Comparison of ENCODE assay signal across 8 cellular contexts in the genomic region with DNA sequence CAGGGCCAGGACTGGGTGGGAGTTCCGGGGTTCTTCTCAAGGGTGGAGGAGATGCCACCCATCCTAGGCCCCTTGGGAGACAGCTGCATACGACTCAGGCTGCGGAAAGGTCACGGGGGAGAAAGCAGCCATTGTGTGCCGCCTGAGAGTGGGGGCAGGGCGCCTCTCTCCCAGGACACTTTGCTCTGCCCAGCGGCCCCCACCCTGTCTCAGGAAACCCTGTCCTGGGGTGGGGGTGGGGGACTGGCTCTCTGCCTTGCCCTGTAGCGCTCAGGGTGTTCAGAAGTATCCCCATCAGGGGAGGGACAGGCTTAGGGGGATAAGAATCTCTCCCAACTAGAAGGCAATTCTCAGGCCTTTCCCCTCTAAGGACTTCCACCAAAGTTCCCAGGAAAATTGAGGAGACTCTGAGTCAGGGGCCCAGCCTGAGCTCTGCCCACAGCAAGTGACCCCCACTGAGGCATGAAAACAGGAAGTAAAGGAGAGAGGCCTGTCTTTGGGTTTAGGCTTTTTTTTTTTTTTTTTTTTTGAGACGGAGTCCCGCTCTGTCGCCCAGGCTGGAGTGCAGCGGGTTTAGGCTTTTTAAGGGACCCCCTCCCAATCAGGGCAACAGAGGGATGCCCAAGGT. TPM values are rescaled to one million over a fixed set of nuclear protein-coding genes. Genes with fewer than 3 reads are reported as not detected.
A peak's percentile ranks its signal among the peaks of the same experiment; 100 is the strongest.
DNase-seq lines count a peak whose midpoint lies in the region; ATAC-seq, FAIRE-seq and TF ChIP-seq lines count a peak whose summit lies in the region.

No MANE protein-coding gene starts in this region.

- H3K36me3 Mint-ChIP-seq in CD4-positive, alpha-beta memory T cell: peaks cover 9 to 21% of the 10 kb centered on the region in 2 donors

- TSS peak; percentile 16 for BruUV-seq in endothelial cell of umbilical vein (replicated peaks; lab: Mats Ljungman, UMichigan)

- FAIRE-seq in endothelial cell of umbilical vein (lab: Jason Lieb, UNC): peak; percentile 76

- in situ Hi-C loops in ACHN (cut with HindIII; ENCODE audit: low pct_ligation_motif_present, low pct_unique_long_range_greater_than_20kb, low sequenced_read_pairs): no loop called here

- no peaks in the 10 kb centered on the region for H3K9me1 ChIP-seq in endothelial cell of umbilical vein (replicated peaks; ENCODE audit: control insufficient read depth, extremely low read depth, insufficient read depth, low read length)

- TF ChIP-seq CTCF in RWPE2 (IDR thresholded peaks at IDR 0.05; ENCODE audit: poor library complexity, severe bottlenecking) (no peak), endothelial cell of umbilical vein (IDR thresholded peaks at IDR 0.05; ENCODE audit: extremely low read depth in 1 of 2, insufficient read depth in 1 of 2, low read depth in 1 of 2, low read length in 2 of 2) (no peak), colonic mucosa (IDR thresholded peaks at IDR 0.05) (no peak)

- H3K9me3 ChIP-seq in CD4-positive, alpha-beta memory T cell (ENCODE audit: control insufficient read depth in 1 of 2, low read length in 2 of 2): no peaks in the 10 kb centered on the region
- H3K9me3 ChIP-seq in RWPE2 (ENCODE audit: severe bottlenecking) (peaks cover 4% of the 10 kb centered on the region), endothelial cell of umbilical vein (replicated peaks; ENCODE audit: control insufficient read depth, insufficient read depth, low read length) (no peaks in the 10 kb centered on the region), colonic mucosa (no peaks in the 10 kb centered on the region)

- no peak for ATAC-seq in RWPE2 (ENCODE audit: low read depth)

- no peak overlapping the region for H3K4me3 ChIP-seq in CD4-positive, alpha-beta memory T cell (ENCODE audit: low read length in 2 of 2)
- H3K4me3 ChIP-seq in RWPE2 (ENCODE audit: severe bottlenecking): no peak overlapping the region
- peak overlapping the region in 1 of 3 experiments; percentile 15 for H3K4me3 ChIP-seq in endothelial cell of umbilical vein (replicated peaks in 1 of 3; ENCODE audit: insufficient read depth in 1 of 3, low read depth in 1 of 3, low read length in 3 of 3)
- H3K4me3 ChIP-seq in colonic mucosa: no peak overlapping the region

- H3K4me3 Mint-ChIP-seq in CD4-positive, alpha-beta memory T cell: peak overlapping the region in 5 of 8 donors; percentile 35 to 65 (median 54)

- H3K4me2 ChIP-seq in endothelial cell of umbilical vein (ENCODE audit: insufficient read depth, low read length): peak overlapping the region; percentile 86

- no peaks in the 10 kb centered on the region for H3K27me3 Mint-ChIP-seq in CD4-positive, alpha-beta memory T cell

- DNase-seq in CD4-positive, alpha-beta memory T cell: no peak
- DNase-seq in RWPE2 (ENCODE audit: low spot score) (no peak), endothelial cell of umbilical vein (ENCODE audit: low read depth, low spot score) (no peak), nucleus accumbens (lab: John Stamatoyannopoulos, UW) (peak in 51 of 56 donors; percentile 25 to 90 (median 72)), NCI-H1105 (lab: John Stamatoyannopoulos, UW) (no peak), colonic mucosa (no peak), cerebellum (ENCODE audit: low spot score) (no peak), ACHN (no peak)

- intact Hi-C loops in CD4-positive, alpha-beta memory T cell (cut with micrococcal nuclease): loop anchor here (5.0 kb wide), 1 partner anchor 178 kb away; no protein-coding TSS in a partner anchor
- intact Hi-C loops in endothelial cell of umbilical vein (cut with micrococcal nuclease): loop anchor here (5.0 kb wide), 1 partner anchor 192 kb away; a partner anchor contains a TSS
- intact Hi-C loops in colonic mucosa (cut with DNase I): loop anchor here (5.0 kb wide), 2 partner anchors 33 to 193 kb away; no protein-coding TSS in a partner anchor

- H3K4me1 ChIP-seq in CD4-positive, alpha-beta memory T cell (ENCODE audit: insufficient read depth, low read length): peaks cover 53% of the 10 kb centered on the region
- H3K4me1 ChIP-seq in RWPE2 (ENCODE audit: insufficient read depth, poor library complexity, severe bottlenecking) (peaks cover 53% of the 10 kb centered on the region), endothelial cell of umbilical vein (ENCODE audit: control insufficient read depth, extremely low read depth, insufficient read depth, low read length) (peaks cover 45% of the 10 kb centered on the region), colonic mucosa (peaks cover 21% of the 10 kb centered on the region)

- H3K27me3 ChIP-seq in CD4-positive, alpha-beta memory T cell (ENCODE audit: insufficient read depth, low read length): no peaks in the 10 kb centered on the region
- no peaks in the 10 kb centered on the region for H3K27me3 ChIP-seq in RWPE2 (ENCODE audit: insufficient read depth, poor library complexity, severe bottlenecking)
- no peaks in the 10 kb centered on the region for H3K27me3 ChIP-seq in endothelial cell of umbilical vein (ENCODE audit: control insufficient read depth in 2 of 2, insufficient read depth in 2 of 2, low read length in 2 of 2)
- H3K27me3 ChIP-seq in colonic mucosa: no peaks in the 10 kb centered on the region

- H3K27ac ChIP-seq in CD4-positive, alpha-beta memory T cell (ENCODE audit: low read depth, low read length): peak overlapping the region; percentile 17
- H3K27ac ChIP-seq in RWPE2 (ENCODE audit: poor library complexity, severe bottlenecking): peak overlapping the region; percentile 80
- H3K27ac ChIP-seq in endothelial cell of umbilical vein (ENCODE audit: insufficient read depth, low read depth, low read length): peak overlapping the region; percentile 96
- no peak overlapping the region for H3K27ac ChIP-seq in colonic mucosa

- no peaks in the 10 kb centered on the region for H3K9me3 Mint-ChIP-seq in CD4-positive, alpha-beta memory T cell

- H3K9ac ChIP-seq in endothelial cell of umbilical vein (replicated peaks; ENCODE audit: extremely low read depth, insufficient read depth, low read length): peak overlapping the region; percentile 72
- H3K9ac ChIP-seq in colonic mucosa (ENCODE audit: low read depth in 2 of 2, low read length in 2 of 2): peak overlapping the region in 1 of 2 donors; percentile 41

- no peak for TF ChIP-seq POLR2A in endothelial cell of umbilical vein (IDR thresholded peaks at IDR 0.05; ENCODE audit: low read depth, low read length)

- H3K79me2 ChIP-seq in endothelial cell of umbilical vein (ENCODE audit: control insufficient read depth, insufficient read depth, low read length): peaks cover 73% of the 10 kb centered on the region

- peak overlapping the region; percentile 40 to 85 (median 64) for H3K27ac Mint-ChIP-seq in CD4-positive, alpha-beta memory T cell

- H2AFZ ChIP-seq in endothelial cell of umbilical vein (ENCODE audit: low read depth, low read length): no peak overlapping the region

- dilution Hi-C loops in endothelial cell of umbilical vein (cut with MboI; ENCODE audit: extremely low pct_ligation_motif_present, low sequenced_read_pairs): no loop called here

- H3K4me1 Mint-ChIP-seq in CD4-positive, alpha-beta memory T cell: peaks cover 28 to 66% (median 44%) of the 10 kb centered on the region in 4 donors

- CTCF ChIA-PET in CD4-positive, alpha-beta memory T cell (lab: Charles Lee; ENCODE audit: partially characterized antibody): interaction anchor here (0.7 to 28.5 kb wide), 4 partner anchors 8 to 32 kb away, joined by 3 to 523 read pairs (median 54); a partner anchor contains a TSS
- CTCF ChIA-PET in endothelial cell of umbilical vein (lab: Charles Lee): interaction anchor here (0.7 to 1.6 kb wide), 3 partner anchors 14 to 243 kb away, joined by 3 to 6 read pairs (median 3); no protein-coding TSS in a partner anchor

- POLR2A ChIA-PET in CD4-positive, alpha-beta memory T cell (lab: Charles Lee; ENCODE audit: partially characterized antibody): interaction anchor here (10.7 to 12.9 kb wide), 2 partner anchors 16 to 32 kb away, joined by 115 to 127 read pairs; a partner anchor contains a TSS
- POLR2A ChIA-PET in endothelial cell of umbilical vein (lab: Charles Lee): no interaction called here

- H4K20me1 ChIP-seq in endothelial cell of umbilical vein (replicated peaks; ENCODE audit: control insufficient read depth, extremely low read depth, insufficient read depth, low read length): no peaks in the 10 kb centered on the region

- H3K36me3 ChIP-seq in CD4-positive, alpha-beta memory T cell (ENCODE audit: insufficient read depth, low read length): peaks cover 6% of the 10 kb centered on the region
- peaks cover 37% of the 10 kb centered on the region for H3K36me3 ChIP-seq in RWPE2 (ENCODE audit: low read depth)
- H3K36me3 ChIP-seq in endothelial cell of umbilical vein (ENCODE audit: control insufficient read depth in 2 of 2, extremely low read depth in 1 of 2, insufficient read depth in 2 of 2, low read length in 2 of 2): peaks cover 8 to 23% of the 10 kb centered on the region in 2 experiments
- H3K36me3 ChIP-seq in colonic mucosa: no peaks in the 10 kb centered on the region

RNA-seq across cellular contexts. Expression of a gene that starts 4.9 kb away (rescaled TPM):
- total RNA-seq in CD4-positive, alpha-beta memory T cell: 10 to 100 TPM; 78.9 to 82.8 TPM
- polyA plus RNA-seq in CD4-positive, alpha-beta memory T cell: 10 to 100 TPM in 1 of 2 donors, 1 to 10 TPM in 1; 4.2 to 24.9 TPM
- total RNA-seq in endothelial cell of umbilical vein: 82.0 and 92.5 TPM in 2 replicates
- 75.5 and 97.5 TPM in 2 replicates for polyA plus RNA-seq in endothelial cell of umbilical vein
- 74.6 and 75.7 TPM in 2 replicates for polyA plus RNA-seq in endothelial cell of umbilical vein (2011; cell fraction: cytosol; rRNA removed)
- 118 and 146 TPM in 2 replicates for polyA plus RNA-seq in endothelial cell of umbilical vein (2011; cell fraction: nucleus; rRNA removed)
- polyA plus RNA-seq in endothelial cell of umbilical vein (2012): 63.1 and 66.3 TPM in 2 replicates
- polyA minus RNA-seq in endothelial cell of umbilical vein: 63.9 and 96.6 TPM in 2 replicates
- polyA minus RNA-seq in endothelial cell of umbilical vein (2011; cell fraction: cytosol; rRNA and poly(A)+ RNA removed): 44.4 TPM
- 40.9 and 60.4 TPM in 2 replicates for polyA minus RNA-seq in endothelial cell of umbilical vein (2011; cell fraction: nucleus; rRNA and poly(A)+ RNA removed)
- 10 to 100 TPM; 32.8 to 54.9 TPM for total RNA-seq in colonic mucosa
- 35.7 TPM for total RNA-seq in cerebellum

RNA-seq across cellular contexts. Expression of a gene that starts 8.4 kb away (rescaled TPM):
- 1 to 10 TPM; 1.3 to 2.3 TPM for total RNA-seq in CD4-positive, alpha-beta memory T cell
- not detected for polyA plus RNA-seq in CD4-positive, alpha-beta memory T cell
- total RNA-seq in endothelial cell of umbilical vein (21.1 and 22.8 TPM in 2 replicates), colonic mucosa (10 to 100 TPM in 1 of 2 donors, 1 to 10 TPM in 1; 3.1 to 10.2 TPM), cerebellum (28.6 TPM)
- polyA plus RNA-seq in endothelial cell of umbilical vein: 23.2 and 26.7 TPM in 2 replicates
- 10.5 and 15.8 TPM in 2 replicates for polyA plus RNA-seq in endothelial cell of umbilical vein (2011; cell fraction: cytosol; rRNA removed)
- polyA plus RNA-seq in endothelial cell of umbilical vein (2011; cell fraction: nucleus; rRNA removed): 92.5 and 94.8 TPM in 2 replicates
- polyA plus RNA-seq in endothelial cell of umbilical vein (2012): 25.3 and 34.7 TPM in 2 replicates
- polyA minus RNA-seq in endothelial cell of umbilical vein: 15.5 and 20.3 TPM in 2 replicates
- polyA minus RNA-seq in endothelial cell of umbilical vein (2011; cell fraction: cytosol; rRNA and poly(A)+ RNA removed): 21.3 TPM
- 17.8 and 28.5 TPM in 2 replicates for polyA minus RNA-seq in endothelial cell of umbilical vein (2011; cell fraction: nucleus; rRNA and poly(A)+ RNA removed)

RNA-seq across cellular contexts. Expression of a gene that starts 16.1 kb away (rescaled TPM):
- total RNA-seq in CD4-positive, alpha-beta memory T cell: 100 to 1,000 TPM; 149 to 158 TPM
- polyA plus RNA-seq in CD4-positive, alpha-beta memory T cell: 10 to 100 TPM; 31.5 to 47.5 TPM
- total RNA-seq in endothelial cell of umbilical vein (33.8 and 41.1 TPM in 2 replicates), colonic mucosa (10 to 100 TPM; 41.2 to 91.2 TPM), cerebellum (11.7 TPM)
- polyA plus RNA-seq in endothelial cell of umbilical vein: 42.7 and 72.3 TPM in 2 replicates
- polyA plus RNA-seq in endothelial cell of umbilical vein (2011; cell fraction: cytosol; rRNA removed): 19.3 and 35.8 TPM in 2 replicates
- polyA plus RNA-seq in endothelial cell of umbilical vein (2011; cell fraction: nucleus; rRNA removed): 93.1 and 99.6 TPM in 2 replicates
- polyA plus RNA-seq in endothelial cell of umbilical vein (2012): 22.6 and 36.1 TPM in 2 replicates
- 12.9 and 23.4 TPM in 2 replicates for polyA minus RNA-seq in endothelial cell of umbilical vein
- polyA minus RNA-seq in endothelial cell of umbilical vein (2011; cell fraction: cytosol; rRNA and poly(A)+ RNA removed): 18.9 TPM
- polyA minus RNA-seq in endothelial cell of umbilical vein (2011; cell fraction: nucleus; rRNA and poly(A)+ RNA removed): 7.2 and 21.1 TPM in 2 replicates

RNA-seq across cellular contexts. Expression of a gene that starts 17.7 kb away (rescaled TPM):
- total RNA-seq in CD4-positive, alpha-beta memory T cell: 10 to 100 TPM; 18.1 to 18.8 TPM
- 10 to 100 TPM in 1 of 2 donors, 1 to 10 TPM in 1; 8.2 to 13.5 TPM for polyA plus RNA-seq in CD4-positive, alpha-beta memory T cell
- total RNA-seq in endothelial cell of umbilical vein (5.6 and 5.9 TPM in 2 replicates), colonic mucosa (10 to 100 TPM; 17.2 to 20.7 TPM), cerebellum (1.8 TPM)
- polyA plus RNA-seq in endothelial cell of umbilical vein: 3.8 and 4.7 TPM in 2 replicates
- 3.7 and 4.2 TPM in 2 replicates for polyA plus RNA-seq in endothelial cell of umbilical vein (2011; cell fraction: cytosol; rRNA removed)
- 3.1 and 3.4 TPM in 2 replicates for polyA plus RNA-seq in endothelial cell of umbilical vein (2011; cell fraction: nucleus; rRNA removed)
- 6.1 TPM in 2 replicates for polyA plus RNA-seq in endothelial cell of umbilical vein (2012)
- 5.5 and 8.6 TPM in 2 replicates for polyA minus RNA-seq in endothelial cell of umbilical vein
- polyA minus RNA-seq in endothelial cell of umbilical vein (2011; cell fraction: cytosol; rRNA and poly(A)+ RNA removed): 7.7 TPM
- 1.8 and 2.7 TPM in 2 replicates for polyA minus RNA-seq in endothelial cell of umbilical vein (2011; cell fraction: nucleus; rRNA and poly(A)+ RNA removed)

RNA-seq across cellular contexts. Expression of a gene that starts 38.1 kb away (rescaled TPM):
- 1 to 10 TPM; 1.6 to 2.2 TPM for total RNA-seq in CD4-positive, alpha-beta memory T cell
- not detected for polyA plus RNA-seq in CD4-positive, alpha-beta memory T cell
- total RNA-seq in endothelial cell of umbilical vein (7.8 and 10.7 TPM in 2 replicates), colonic mucosa (1 to 10 TPM in 1 of 2 donors, under 1 TPM in 1; 0.62 to 2.5 TPM), cerebellum (1.3 TPM)
- 14.7 and 22.0 TPM in 2 replicates for polyA plus RNA-seq in endothelial cell of umbilical vein
- 1.5 and 3.2 TPM in 2 replicates for polyA plus RNA-seq in endothelial cell of umbilical vein (2011; cell fraction: cytosol; rRNA removed)
- polyA plus RNA-seq in endothelial cell of umbilical vein (2011; cell fraction: nucleus; rRNA removed): 151 and 191 TPM in 2 replicates
- 4.1 and 8.8 TPM in 2 replicates for polyA plus RNA-seq in endothelial cell of umbilical vein (2012)
- polyA minus RNA-seq in endothelial cell of umbilical vein: 11.2 and 17.2 TPM in 2 replicates
- polyA minus RNA-seq in endothelial cell of umbilical vein (2011; cell fraction: cytosol; rRNA and poly(A)+ RNA removed): 0.82 TPM
- 14.9 and 17.6 TPM in 2 replicates for polyA minus RNA-seq in endothelial cell of umbilical vein (2011; cell fraction: nucleus; rRNA and poly(A)+ RNA removed)

Comparison
In these comparisons a context has a peak if more than half of its experiments do, and no peak if none do; other contexts are left out.
1. DNase-seq: peak in nucleus accumbens (51 of 56); none in CD4-positive, alpha-beta memory T cell (0 of 5), RWPE2 (single experiment), endothelial cell of umbilical vein (single experiment), NCI-H1105 (single experiment), colonic mucosa (single experiment), cerebellum (single experiment) and ACHN (single experiment).